In genomic region chr4:58247792-58248191, GRCh38 we compare ENCODE assay signal across 20 cellular contexts.
DNase-seq lines count a peak whose midpoint lies in the region; ATAC-seq and TF ChIP-seq lines count a peak whose summit lies in the region.
"Had no signal": no experiment of that assay in that cellular context is flagged by ENCODE, and none has a peak within 500 bp of the region (broad histone marks: within the 10 kb centered on the region; RNA-seq: fewer than 3 reads in every experiment).

No MANE protein-coding gene starts in this region.

- H3K4me3 ChIP-seq in Caco-2 (ENCODE audit: low read depth, low read length) = no peak overlapping the region
- H3K4me3 ChIP-seq in PC-3 (ENCODE audit: low read length) = no peak overlapping the region
- no peak overlapping the region for H3K4me3 ChIP-seq in hepatocyte
- H3K4me3 ChIP-seq: esophagus muscularis mucosa had no signal

- no peaks in the 10 kb centered on the region for H3K9me3 Mint-ChIP-seq in Caco-2 (ENCODE audit: unreplicated experiment)
- H3K9me3 Mint-ChIP-seq in activated naive CD4-positive, alpha-beta T cell treated with anti-CD3 and anti-CD28 coated beads for 36 hours = peaks cover 3% of the 10 kb centered on the region
- H3K9me3 Mint-ChIP-seq: dendritic cell treated with granulocyte-macrophage colony-stimulating factor and Interleukin-4, amounts not matched to agents 40 ng/mL and 50 ng/mL, for 4 days had no signal

- CTCF ChIA-PET in Caco-2 (lab: Charles Lee) = interaction anchor here (0.6 kb wide), 1 partner anchor 160 kb away, joined by 3 read pairs; no protein-coding TSS in a partner anchor
- CTCF ChIA-PET in PC-3 (lab: Charles Lee) = interaction anchor here (0.7 kb wide), 1 partner anchor 840 kb away, joined by 3 read pairs; no protein-coding TSS in a partner anchor
- CTCF ChIA-PET in activated naive CD4-positive, alpha-beta T cell treated with anti-CD3 and anti-CD28 coated beads for 36 hours (lab: Charles Lee) = no interaction called here

- no peaks in the 10 kb centered on the region for H3F3A ChIP-seq in PC-3 (ENCODE audit: low read length, unreplicated experiment)

- H3K27ac ChIP-seq in PC-3 (ENCODE audit: low read length) (no peak overlapping the region), hepatocyte (no peak overlapping the region)
- H3K27ac ChIP-seq: brain microvascular endothelial cell, esophagus muscularis mucosa, KMS-11 had no signal

- H2AFZ ChIP-seq in PC-3 (ENCODE audit: low read length) (no peak overlapping the region), hepatocyte (no peak overlapping the region)

- H3K36me3 Mint-ChIP-seq in Caco-2 (ENCODE audit: insufficient read depth, unreplicated experiment) = no peaks in the 10 kb centered on the region
- no peaks in the 10 kb centered on the region for H3K36me3 Mint-ChIP-seq in activated naive CD4-positive, alpha-beta T cell treated with anti-CD3 and anti-CD28 coated beads for 36 hours (ENCODE audit: low read depth)
- H3K36me3 Mint-ChIP-seq: activated naive CD4-positive, alpha-beta T cell treated with anti-CD3 and anti-CD28 coated beads, Interleukin-2, amount 50 U/mL, for 72 hours; T-cell had no signal

- H3K79me2 ChIP-seq in PC-3 (ENCODE audit: low read length) (no peaks in the 10 kb centered on the region), hepatocyte (no peaks in the 10 kb centered on the region)

- no peaks in the 10 kb centered on the region for H3K9me3 ChIP-seq in Caco-2
- H3K9me3 ChIP-seq in PC-3 (ENCODE audit: low read length) = no peaks in the 10 kb centered on the region
- no peaks in the 10 kb centered on the region for H3K9me3 ChIP-seq in hepatocyte (ENCODE audit: low read depth)
- H3K9me3 ChIP-seq: esophagus muscularis mucosa had no signal

- no peak overlapping the region for H3K4me2 ChIP-seq in PC-3 (ENCODE audit: low read length)
- H3K4me2 ChIP-seq in hepatocyte = no peak overlapping the region
- H3K4me2 ChIP-seq: KMS-11 had no signal

- 48% methylated on average over 3 of the region's 3 CpGs for WGBS in hepatocyte (ENCODE audit: low lambda C conversion rate, missing lambda C conversion rate)

- no peaks in the 10 kb centered on the region for H3K9me2 ChIP-seq in PC-3 (replicated peaks; ENCODE audit: low read length)
- H3K9me2 ChIP-seq in hepatocyte (replicated peaks; ENCODE audit: insufficient read depth) = no peaks in the 10 kb centered on the region

- POLR2A ChIA-PET in Caco-2 (lab: Charles Lee) = no interaction called here
- POLR2A ChIA-PET in PC-3 (lab: Charles Lee; ENCODE audit: unreplicated experiment) = no interaction called here

- no peaks in the 10 kb centered on the region for H3K27me3 ChIP-seq in Caco-2 (replicated peaks; ENCODE audit: control insufficient read depth, insufficient read depth, low read length)
- no peaks in the 10 kb centered on the region for H3K27me3 ChIP-seq in PC-3 (ENCODE audit: low read length)
- H3K27me3 ChIP-seq in hepatocyte = no peaks in the 10 kb centered on the region
- H3K27me3 ChIP-seq: brain microvascular endothelial cell, esophagus muscularis mucosa had no signal

- intact Hi-C loops in Caco-2 (cut with micrococcal nuclease; ENCODE audit: unreplicated experiment) (no loop called here), PC-3 (cut with micrococcal nuclease) (loop anchor here (10.0 kb wide), 2 partner anchors 257 to 467 kb away; no protein-coding TSS in a partner anchor)
- intact Hi-C loops in activated naive CD4-positive, alpha-beta T cell treated with anti-CD3 and anti-CD28 coated beads for 36 hours (cut with micrococcal nuclease) = no loop called here

- no peaks in the 10 kb centered on the region for H3K36me3 ChIP-seq in Caco-2 (ENCODE audit: control insufficient read depth, insufficient read depth, low read length)
- H3K36me3 ChIP-seq in PC-3 (ENCODE audit: low read depth, low read length) = no peaks in the 10 kb centered on the region
- no peaks in the 10 kb centered on the region for H3K36me3 ChIP-seq in hepatocyte (replicated peaks; ENCODE audit: insufficient read depth, low read depth)
- H3K36me3 ChIP-seq: brain microvascular endothelial cell, esophagus muscularis mucosa had no signal

- no peaks in the 10 kb centered on the region for H3K4me1 Mint-ChIP-seq in Caco-2 (ENCODE audit: low read depth, unreplicated experiment)
- H3K4me1 Mint-ChIP-seq in activated naive CD4-positive, alpha-beta T cell treated with anti-CD3 and anti-CD28 coated beads for 36 hours (ENCODE audit: low read depth) = no peaks in the 10 kb centered on the region
- H3K4me1 Mint-ChIP-seq: T-cell had no signal

- H3K4me1 ChIP-seq in Caco-2 = no peaks in the 10 kb centered on the region
- H3K4me1 ChIP-seq in PC-3 (ENCODE audit: insufficient read depth, low read length) = no peaks in the 10 kb centered on the region
- H3K4me1 ChIP-seq in hepatocyte (ENCODE audit: insufficient read depth) = no peaks in the 10 kb centered on the region
- H3K4me1 ChIP-seq: esophagus muscularis mucosa had no signal

- H3K27ac Mint-ChIP-seq in Caco-2 (ENCODE audit: unreplicated experiment) = no peak overlapping the region
- H3K27ac Mint-ChIP-seq in activated naive CD4-positive, alpha-beta T cell treated with anti-CD3 and anti-CD28 coated beads for 36 hours = no peak overlapping the region
- H3K27ac Mint-ChIP-seq: activated naive CD4-positive, alpha-beta T cell treated with anti-CD3 and anti-CD28 coated beads, Interleukin-2, amount 50 U/mL, for 72 hours; dendritic cell treated with granulocyte-macrophage colony-stimulating factor and Interleukin-4, amounts not matched to agents 40 ng/mL and 50 ng/mL, for 4 days; T-cell had no signal

- no peak overlapping the region for H3K9ac ChIP-seq in PC-3 (ENCODE audit: low read length)
- H3K9ac ChIP-seq: KMS-11 had no signal

- BruUV-seq in Caco-2 (replicated peaks; lab: Mats Ljungman, UMichigan) (no TSS peak), PC-3 (replicated peaks; lab: Mats Ljungman, UMichigan) (no TSS peak)

- DNase-seq in Caco-2 (peak in 1 of 2 experiments; percentile 13), HT1080 (ENCODE audit: low read depth) (peak; percentile 5), PC-3 (peak; percentile 53), hepatocyte (ENCODE audit: low spot score) (peak; percentile 13), NOMO-1 (lab: John Stamatoyannopoulos, UW; ENCODE audit: unreplicated experiment in 2 of 2) (no peak), inferior parietal cortex (ENCODE audit: extremely low spot score) (no peak)
- DNase-seq in activated naive CD4-positive, alpha-beta T cell treated with anti-CD3 and anti-CD28 coated beads for 36 hours = no peak
- DNase-seq: activated CD8-positive, alpha-beta memory T cell treated with anti-CD3 and anti-CD28 coated beads, Interleukin-2, amount 50 U/mL, for 4 hours; brain microvascular endothelial cell; DND-41; HCEC 1CT; left ventricle myocardium superior; NCI-H2029 treated with DMSO at 0.1 percent for 48 hours; T-cell had no signal

- H4K20me1 ChIP-seq in PC-3 (ENCODE audit: low read length) (no peaks in the 10 kb centered on the region), hepatocyte (ENCODE audit: insufficient read depth, poor library complexity, severe bottlenecking) (no peaks in the 10 kb centered on the region)

- no peaks in the 10 kb centered on the region for H3K27me3 Mint-ChIP-seq in Caco-2 (ENCODE audit: insufficient read depth, unreplicated experiment)
- H3K27me3 Mint-ChIP-seq in activated naive CD4-positive, alpha-beta T cell treated with anti-CD3 and anti-CD28 coated beads for 36 hours (ENCODE audit: low read depth) = no peaks in the 10 kb centered on the region
- H3K27me3 Mint-ChIP-seq: dendritic cell treated with granulocyte-macrophage colony-stimulating factor and Interleukin-4, amounts not matched to agents 40 ng/mL and 50 ng/mL, for 4 days; T-cell had no signal

- no peak overlapping the region for H3K4me3 Mint-ChIP-seq in Caco-2 (ENCODE audit: unreplicated experiment)
- no peak overlapping the region for H3K4me3 Mint-ChIP-seq in activated naive CD4-positive, alpha-beta T cell treated with anti-CD3 and anti-CD28 coated beads for 36 hours
- H3K4me3 Mint-ChIP-seq: dendritic cell treated with granulocyte-macrophage colony-stimulating factor and Interleukin-4, amounts not matched to agents 40 ng/mL and 50 ng/mL, for 4 days; T-cell had no signal

- ATAC-seq in PC-3 = peak; percentile 91
- no peak for ATAC-seq in HG02610 (IDR thresholded peaks at IDR 0.05; ENCODE audit: unreplicated experiment)
- ATAC-seq: activated CD4-positive, CD25-positive, alpha-beta regulatory T cell treated with anti-CD3 and anti-CD28 coated beads, Interleukin-2, amount 50 U/mL, for 24 hours; activated naive CD4-positive, alpha-beta T cell treated with anti-CD3 and anti-CD28 coated beads, Interleukin-2, amount 50 U/mL, for 72 hours; left ventricle myocardium superior; T-cell had no signal

- TF ChIP-seq CTCF in Caco-2 (IDR thresholded peaks at IDR 0.05; ENCODE audit: insufficient read depth in 1 of 2, low read depth in 1 of 2, low read length in 1 of 2, severe bottlenecking in 1 of 2, unreplicated experiment in 1 of 2) = peak; percentile 23
- TF ChIP-seq CTCF in PC-3 (conservative IDR thresholded peaks at IDR 0.05; ENCODE audit: low read depth, low read length) = peak; percentile 55
- TF ChIP-seq CTCF in hepatocyte (IDR thresholded peaks at IDR 0.05; ENCODE audit: poor library complexity) = peak; percentile 23

Comparison
In these comparisons a context has a peak if more than half of its experiments do, and no peak if none do; other contexts are left out.
1. DNase-seq: peak in HT1080 (single experiment), PC-3 (single experiment) and hepatocyte (single experiment); none in NOMO-1 (0 of 2), inferior parietal cortex (single experiment) and activated naive CD4-positive, alpha-beta T cell treated with anti-CD3 and anti-CD28 coated beads for 36 hours (single experiment).
2. Peak in every context shown above with its lines, with median percentiles within 50 percentile points of each other: CTCF ChIP-seq.